In the genomic region with DNA sequence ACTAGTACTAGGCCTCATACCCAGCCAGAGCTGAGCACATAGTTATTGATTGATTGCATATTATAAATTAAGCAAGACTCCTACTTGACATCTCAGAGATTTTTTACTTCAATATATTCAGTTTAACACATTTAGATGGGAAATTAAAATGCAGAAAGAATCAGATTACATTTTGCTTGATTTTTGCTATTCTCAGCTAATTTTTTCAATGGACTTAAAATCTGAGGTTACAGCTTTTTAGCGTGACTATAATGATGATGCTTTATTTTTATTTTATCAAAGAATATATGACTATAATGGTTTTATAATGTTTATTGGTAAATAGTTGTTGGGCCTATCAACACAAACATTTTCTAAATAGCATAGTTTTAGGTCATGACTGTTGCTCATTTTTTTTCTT, we compare ENCODE assay signal across 8 cellular contexts.
"Had no signal": no experiment of that assay in that cellular context is flagged by ENCODE, and none has a peak within 500 bp of the region (broad histone marks: within the 10 kb centered on the region; RNA-seq: fewer than 3 reads in every experiment).

No MANE protein-coding gene starts in this region.

- FAIRE-seq: G401.6, GM12878, GM12891, GM12892, GM18507, GM19239 had no signal

- H3K4me3 ChIP-seq: GM12878 had no signal

- ATAC-seq: GM12878 had no signal

- DNase-seq: GDM1, GF-D8 had no signal
